In genomic region chr18:52715961-52716360, GRCh38 we compare ENCODE assay signal across 26 cellular contexts.
"Had no signal": no experiment of that assay in that cellular context is flagged by ENCODE, and none has a peak within 500 bp of the region (broad histone marks: within the 10 kb centered on the region; RNA-seq: fewer than 3 reads in every experiment).

No MANE protein-coding gene starts in this region.

- H3K36me3 ChIP-seq: esophagus squamous epithelium, left lung, lower lobe of right lung, neutrophil, prostate gland, sigmoid colon, spleen, tibial artery had no signal

- H3K27me3 ChIP-seq: esophagus squamous epithelium, hepatocyte, left lung, neutrophil, sigmoid colon, spleen, testis, tibial artery had no signal

- H3K36me3 Mint-ChIP-seq: naive thymus-derived CD8-positive, alpha-beta T cell; stimulated activated memory B cell treated with anti-CD40 and anti-IgM and Interleukin-4, amounts not matched to agents 10 μg/mL and 1 μg/mL and 100 μg/mL, for 72 hours; type B pancreatic cell had no signal

- H3K4me2 ChIP-seq: hepatocyte had no signal

- DNase-seq: dermis blood vessel endothelial cell; effector memory CD4-positive, alpha-beta T cell; erythroblast; esophagus squamous epithelium; foreskin melanocyte; head of caudate nucleus; left cardiac atrium; lower lobe of right lung; naive thymus-derived CD8-positive, alpha-beta T cell; right cardiac atrium; sigmoid colon; spleen; stimulated activated CD4-positive, alpha-beta T cell treated with anti-CD3 and anti-CD28 coated beads, Interleukin-4, amount 100 ng/mL, for 4 hours; stimulated activated naive CD8-positive, alpha-beta T cell treated with anti-CD3 and anti-CD28 coated beads, Interleukin-15, Interleukin-2, amounts not matched to agents 100 U/mL and 50 U/mL, for 24 hours; substantia nigra; testis; tibial artery had no signal

- H3K4me3 ChIP-seq: coronary artery, esophagus squamous epithelium, hepatocyte, left lung, lower lobe of right lung, prostate gland, sigmoid colon, spleen, testis, tibial artery had no signal

- H3K27ac Mint-ChIP-seq: naive thymus-derived CD8-positive, alpha-beta T cell; stimulated activated memory B cell treated with anti-CD40 and anti-IgM and Interleukin-4, amounts not matched to agents 10 μg/mL and 1 μg/mL and 100 μg/mL, for 72 hours; type B pancreatic cell had no signal

- H2AFZ ChIP-seq: hepatocyte had no signal

- H3K79me2 ChIP-seq: hepatocyte had no signal

- H3K27me3 Mint-ChIP-seq: central memory CD8-positive, alpha-beta T cell; stimulated activated memory B cell treated with anti-CD40 and anti-IgM and Interleukin-4, amounts not matched to agents 10 μg/mL and 1 μg/mL and 100 μg/mL, for 72 hours had no signal

- FAIRE-seq: endometrium had no signal

- H3K4me3 Mint-ChIP-seq: central memory CD8-positive, alpha-beta T cell; naive thymus-derived CD8-positive, alpha-beta T cell; stimulated activated memory B cell treated with anti-CD40 and anti-IgM and Interleukin-4, amounts not matched to agents 10 μg/mL and 1 μg/mL and 100 μg/mL, for 72 hours; type B pancreatic cell had no signal

- H3K4me1 ChIP-seq: esophagus squamous epithelium, left lung, lower lobe of right lung, prostate gland, sigmoid colon, spleen, testis, tibial artery had no signal

- H3K27ac ChIP-seq: coronary artery, esophagus squamous epithelium, hepatocyte, left lung, lower lobe of right lung, neutrophil, prostate gland, sigmoid colon, spleen, testis, tibial artery had no signal

- H3K4me1 Mint-ChIP-seq: central memory CD8-positive, alpha-beta T cell; naive thymus-derived CD8-positive, alpha-beta T cell; stimulated activated memory B cell treated with anti-CD40 and anti-IgM and Interleukin-4, amounts not matched to agents 10 μg/mL and 1 μg/mL and 100 μg/mL, for 72 hours had no signal

- H3K9me3 ChIP-seq: esophagus squamous epithelium, left lung, lower lobe of right lung, neutrophil, prostate gland, sigmoid colon, spleen, testis, tibial artery had no signal

- H3K9me3 Mint-ChIP-seq: type B pancreatic cell had no signal
